In genomic region chr3:45972534-45973402, GRCh38 we compare ENCODE assay signal across 9 cellular contexts. TPM values are rescaled to one million over a fixed set of nuclear protein-coding genes. Genes with fewer than 3 reads are reported as not detected.
DNase-seq lines count a peak whose midpoint lies in the region; ATAC-seq and TF ChIP-seq lines count a peak whose summit lies in the region.
"Had no signal": no experiment of that assay in that cellular context is flagged by ENCODE, and none has a peak within 500 bp of the region (broad histone marks: within the 10 kb centered on the region; RNA-seq: fewer than 3 reads in every experiment).

No MANE protein-coding gene starts in this region.

- peaks cover 17 to 41% of the 10 kb centered on the region in 2 donors for H3K36me3 Mint-ChIP-seq in activated T-cell treated with anti-CD3 and anti-CD28 coated beads, Interleukin-2, amount 50 U/mL, for 72 hours (ENCODE audit: insufficient read depth in 2 of 2)

- H3K4me3 ChIP-seq in RWPE2 (ENCODE audit: severe bottlenecking) (no peak overlapping the region), foreskin fibroblast (ENCODE audit: low read depth in 1 of 2, low read length in 2 of 2) (no peak overlapping the region), thyroid gland (replicated peaks in 1 of 3) (no peak overlapping the region)

- no peaks in the 10 kb centered on the region for H3K27me3 Mint-ChIP-seq in activated T-cell treated with anti-CD3 and anti-CD28 coated beads, Interleukin-2, amount 50 U/mL, for 72 hours (ENCODE audit: low read depth)

- H3K27me3 ChIP-seq in RWPE2 (ENCODE audit: insufficient read depth, poor library complexity, severe bottlenecking) (no peaks in the 10 kb centered on the region), thyroid gland (no peaks in the 10 kb centered on the region)

- H3K27ac ChIP-seq in RWPE2 (ENCODE audit: poor library complexity, severe bottlenecking) (peak overlapping the region; percentile 12), thyroid gland (peak overlapping the region; percentile 87 to 94 (median 91))

- DNase-seq in activated T-cell treated with anti-CD3 and anti-CD28 coated beads, Interleukin-2, amount 50 U/mL, for 72 hours, result no peak
- DNase-seq in activated T-cell treated with anti-CD3 and anti-CD28 coated beads for 4 hours (no peak), RWPE2 (ENCODE audit: low spot score) (no peak), foreskin fibroblast (peak; percentile 80 to 90), thyroid gland (peak; percentile 85 to 86), SW480 (ENCODE audit: low spot score) (no peak)
- DNase-seq: occipital lobe had no signal

- H3K36me3 ChIP-seq in RWPE2 (ENCODE audit: low read depth), result peaks cover 53% of the 10 kb centered on the region
- H3K36me3 ChIP-seq in thyroid gland, result peaks cover 4 to 20% of the 10 kb centered on the region in 2 donors

- peaks cover 88% of the 10 kb centered on the region for H3K4me1 Mint-ChIP-seq in activated T-cell treated with anti-CD3 and anti-CD28 coated beads, Interleukin-2, amount 50 U/mL, for 72 hours (ENCODE audit: low read depth)

- H3K27ac Mint-ChIP-seq in activated T-cell treated with anti-CD3 and anti-CD28 coated beads, Interleukin-2, amount 50 U/mL, for 72 hours, result peak overlapping the region; percentile 80

- peak overlapping the region; percentile 11 to 52 for H3K4me3 Mint-ChIP-seq in activated T-cell treated with anti-CD3 and anti-CD28 coated beads, Interleukin-2, amount 50 U/mL, for 72 hours

- no peaks in the 10 kb centered on the region for H3K9me3 Mint-ChIP-seq in activated T-cell treated with anti-CD3 and anti-CD28 coated beads, Interleukin-2, amount 50 U/mL, for 72 hours

- intact Hi-C loops in thyroid gland (cut with DNase I), result no loop called here

- H3K4me1 ChIP-seq in RWPE2 (ENCODE audit: insufficient read depth, poor library complexity, severe bottlenecking), result peaks cover 11% of the 10 kb centered on the region
- peaks cover 35 to 47% of the 10 kb centered on the region in 2 donors for H3K4me1 ChIP-seq in thyroid gland

- ATAC-seq in activated T-cell treated with anti-CD3 and anti-CD28 coated beads, Interleukin-2, amount 50 U/mL, for 72 hours (replicated peaks in 1 of 2), result peak; percentile 74 to 77
- ATAC-seq in RWPE2 (ENCODE audit: low read depth) (peak; percentile 98), GM18511 (IDR thresholded peaks at IDR 0.05; ENCODE audit: unreplicated experiment) (no peak), GM19035 (IDR thresholded peaks at IDR 0.05; ENCODE audit: unreplicated experiment) (no peak)

- TF ChIP-seq CTCF in RWPE2 (IDR thresholded peaks at IDR 0.05; ENCODE audit: poor library complexity, severe bottlenecking) (no peak), foreskin fibroblast (IDR thresholded peaks at IDR 0.05; ENCODE audit: low read depth, low read length) (no peak), thyroid gland (IDR thresholded peaks at IDR 0.05) (no peak)

- TF ChIP-seq POLR2A in thyroid gland (IDR thresholded peaks at IDR 0.05), result peak in 1 of 2 donors; percentile 44

- H3K9me3 ChIP-seq in RWPE2 (ENCODE audit: severe bottlenecking) (no peaks in the 10 kb centered on the region), thyroid gland (no peaks in the 10 kb centered on the region)

- WGBS in thyroid gland, 2 donors, result 35 to 46% methylated on average over 6 of the region's 6 CpGs

RNA-seq across cellular contexts. Expression of gene FYCO1, which starts 22.9 kb away (rescaled TPM):
- 10 to 100 TPM; 17.6 to 25.1 TPM for total RNA-seq in activated T-cell treated with anti-CD3 and anti-CD28 coated beads, Interleukin-2, amount 50 U/mL, for 72 hours
- total RNA-seq in thyroid gland, result 10 to 100 TPM; 38.2 to 66.6 (median 50.5) TPM

RNA-seq across cellular contexts. Expression of gene CXCR6, which starts 29.5 kb away (rescaled TPM):
- 10 to 100 TPM in 1 of 2 donors, 1 to 10 TPM in 1; 2.0 to 13.1 TPM for total RNA-seq in activated T-cell treated with anti-CD3 and anti-CD28 coated beads, Interleukin-2, amount 50 U/mL, for 72 hours
- total RNA-seq in thyroid gland, result 1 to 10 TPM; 2.1 to 4.4 (median 3.4) TPM
- total RNA-seq: occipital lobe had no signal

RNA-seq across cellular contexts. Expression of gene XCR1, which starts 54.5 kb away (rescaled TPM):
- total RNA-seq in activated T-cell treated with anti-CD3 and anti-CD28 coated beads, Interleukin-2, amount 50 U/mL, for 72 hours, result not detected
- not detected for total RNA-seq in thyroid gland
- total RNA-seq: occipital lobe had no signal

Comparison
In these comparisons a context has a peak if more than half of its experiments do, and no peak if none do; other contexts are left out.
1. ATAC-seq: peak in activated T-cell treated with anti-CD3 and anti-CD28 coated beads, Interleukin-2, amount 50 U/mL, for 72 hours (2 of 2) and RWPE2 (single experiment); none in GM18511 (single experiment) and GM19035 (single experiment).
2. DNase-seq: peak in foreskin fibroblast (2 of 2) and thyroid gland (2 of 2); none in activated T-cell treated with anti-CD3 and anti-CD28 coated beads, Interleukin-2, amount 50 U/mL, for 72 hours (0 of 2), activated T-cell treated with anti-CD3 and anti-CD28 coated beads for 4 hours (single experiment), RWPE2 (single experiment) and SW480 (single experiment).